8 cellular contexts compared by ENCODE assay signal in the genomic region with DNA sequence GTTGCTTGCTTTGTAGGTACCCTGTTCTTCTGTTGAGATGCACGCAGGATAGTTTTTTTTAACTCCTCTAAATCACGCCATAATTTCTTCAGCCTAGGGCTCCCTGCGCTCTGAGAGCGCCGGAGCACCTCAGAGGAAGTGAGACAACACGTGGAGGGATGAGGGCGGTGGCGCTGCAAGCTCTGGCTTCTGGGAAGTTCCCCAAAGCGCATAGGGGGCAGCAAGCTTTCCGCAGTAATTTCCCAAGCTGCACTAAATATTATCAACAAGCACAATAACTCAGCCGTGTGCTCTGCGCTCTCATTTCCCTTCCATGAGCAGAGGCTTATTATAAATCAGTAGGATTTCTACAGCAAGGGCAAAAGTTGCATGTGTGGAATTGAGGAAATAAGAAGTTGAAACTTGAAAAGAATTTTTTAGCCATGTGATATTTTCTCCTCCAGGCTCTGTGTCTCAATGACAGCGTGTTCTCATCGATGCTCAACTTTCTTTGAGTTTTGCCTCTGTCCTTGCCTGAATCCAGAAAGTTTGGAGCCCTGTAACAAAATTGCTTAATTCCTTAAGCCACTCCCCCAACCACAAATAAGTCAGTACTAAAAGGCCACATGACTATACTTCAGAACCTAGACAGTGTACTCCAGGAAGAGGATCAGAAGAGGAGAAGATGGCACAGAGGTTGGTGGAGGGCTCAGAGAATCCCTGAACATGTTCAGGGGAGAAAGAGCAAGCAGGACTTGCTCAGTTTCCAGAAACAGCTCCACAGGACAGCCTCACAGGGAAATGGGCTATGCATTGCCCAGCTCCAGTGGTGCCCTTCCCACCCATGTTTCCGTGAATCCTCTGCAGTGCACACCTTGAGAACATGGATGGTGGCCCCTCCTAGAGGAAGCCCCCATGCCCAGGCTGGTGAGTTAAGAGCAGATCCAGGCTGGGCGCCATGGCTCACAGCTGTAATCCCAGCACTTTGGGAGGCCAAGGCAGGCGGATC.
A peak's percentile ranks its signal among the peaks of the same experiment; 100 is the strongest.
DNase-seq lines count a peak whose midpoint lies in the region; ATAC-seq, FAIRE-seq and TF ChIP-seq lines count a peak whose summit lies in the region.

No MANE protein-coding gene starts in this region.

- FAIRE-seq in kidney (lab: Jason Lieb, UNC): no peak

- intact Hi-C loops in head of caudate nucleus (cut with DNase I) (no loop called here), kidney (cut with DNase I) (no loop called here)

- H3K9ac ChIP-seq in kidney (ENCODE audit: low read length in 2 of 2): no peak overlapping the region

- no peaks in the 10 kb centered on the region for H3K36me3 ChIP-seq in kidney (ENCODE audit: control insufficient read depth in 1 of 2, insufficient read depth in 2 of 2, low read length in 2 of 2)

- H3K4me3 ChIP-seq in GM12875 (ENCODE audit: low read depth, low read length) (no peak overlapping the region), kidney (ENCODE audit: low read length in 2 of 2) (no peak overlapping the region)

- no peaks in the 10 kb centered on the region for H3K4me1 ChIP-seq in kidney (ENCODE audit: control insufficient read depth in 1 of 2, insufficient read depth in 1 of 2, low read depth in 1 of 2, low read length in 2 of 2)

- peak in 33 of 42 donors; percentile 7 to 64 (median 40) for DNase-seq in head of caudate nucleus
- DNase-seq in GF-D8 (lab: John Stamatoyannopoulos, UW): no peak
- no peak for DNase-seq in NCI-H69 (lab: John Stamatoyannopoulos, UW)
- no peak for DNase-seq in kidney
- DNase-seq in NCI-H1436 (lab: John Stamatoyannopoulos, UW): no peak

- H3K9me3 ChIP-seq in kidney (ENCODE audit: control insufficient read depth in 1 of 2, low read length in 2 of 2): no peaks in the 10 kb centered on the region

- TF ChIP-seq CTCF in GM12875 (IDR thresholded peaks at IDR 0.05; ENCODE audit: borderline replicate concordance, insufficient read depth, low read depth, low read length) (peak; percentile 43; the same call in 1 of the 2 replicates), LNCAP (IDR thresholded peaks at IDR 0.05) (peak; percentile 10; the same call in 1 of the 2 replicates), kidney (IDR thresholded peaks at IDR 0.05; ENCODE audit: borderline replicate concordance, extremely low read depth, insufficient read depth) (no peak)

- H3K27ac ChIP-seq in kidney (ENCODE audit: low read depth in 2 of 2, low read length in 2 of 2): no peak overlapping the region

- ATAC-seq in GM21717 (IDR thresholded peaks at IDR 0.05; ENCODE audit: unreplicated experiment): peak; percentile 99

Comparison
In these comparisons a context has a peak if more than half of its experiments do, and no peak if none do; other contexts are left out.
1. DNase-seq: peak in head of caudate nucleus (33 of 42); none in GF-D8 (single experiment), NCI-H69 (single experiment), kidney (single experiment) and NCI-H1436 (single experiment).